In genomic region chr16:75485230-75486013, GRCh38 we compare ENCODE assay signal across 17 cellular contexts.
DNase-seq lines count a peak whose midpoint lies in the region; ATAC-seq and TF ChIP-seq lines count a peak whose summit lies in the region.
"Had no signal": no experiment of that assay in that cellular context is flagged by ENCODE, and none has a peak within 500 bp of the region (broad histone marks: within the 10 kb centered on the region; RNA-seq: fewer than 3 reads in every experiment).

No MANE protein-coding gene starts in this region.

- H3K9me3 Mint-ChIP-seq in stimulated activated memory B cell treated with anti-CD40 and anti-IgM and Interleukin-4, amounts not matched to agents 10 μg/mL and 1 μg/mL and 100 μg/mL, for 72 hours: no peaks in the 10 kb centered on the region
- H3K9me3 Mint-ChIP-seq: activated naive CD4-positive, alpha-beta T cell treated with anti-CD3 and anti-CD28 coated beads, Interleukin-2, amount 10 ng/mL, durations not matched to agents 7 days and 5 days; CD4-positive, alpha-beta T cell; naive thymus-derived CD4-positive, alpha-beta T cell had no signal

- no peaks in the 10 kb centered on the region for H3K36me3 Mint-ChIP-seq in stimulated activated memory B cell treated with anti-CD40 and anti-IgM and Interleukin-4, amounts not matched to agents 10 μg/mL and 1 μg/mL and 100 μg/mL, for 72 hours
- H3K36me3 Mint-ChIP-seq: activated CD8-positive, alpha-beta memory T cell treated with anti-CD3 and anti-CD28 coated beads, Interleukin-2, amount 10 ng/mL, durations not matched to agents 7 days and 5 days; activated naive CD4-positive, alpha-beta T cell treated with anti-CD3 and anti-CD28 coated beads, Interleukin-2, amount 10 ng/mL, durations not matched to agents 7 days and 5 days; naive thymus-derived CD4-positive, alpha-beta T cell had no signal

- peaks cover 31% of the 10 kb centered on the region for H3K27me3 Mint-ChIP-seq in stimulated activated memory B cell treated with anti-CD40 and anti-IgM and Interleukin-4, amounts not matched to agents 10 μg/mL and 1 μg/mL and 100 μg/mL, for 72 hours

- H3K27ac ChIP-seq in RWPE2 (ENCODE audit: poor library complexity, severe bottlenecking): peak overlapping the region; percentile 96
- no peak overlapping the region for H3K27ac ChIP-seq in WERI-Rb-1
- H3K27ac ChIP-seq: cardiac muscle cell, right lobe of liver had no signal

- no peak for DNase-seq in RWPE2 (ENCODE audit: low spot score)
- no peak for DNase-seq in WERI-Rb-1
- DNase-seq in activated CD8-positive, alpha-beta memory T cell treated with anti-CD3 and anti-CD28 coated beads, Interleukin-2, amount 50 U/mL, for 48 hours: no peak
- DNase-seq: activated CD8-positive, alpha-beta memory T cell treated with anti-CD3 and anti-CD28 coated beads, Interleukin-2, amount 10 ng/mL, durations not matched to agents 7 days and 5 days; activated naive CD4-positive, alpha-beta T cell treated with anti-CD3 and anti-CD28 coated beads, Interleukin-2, amount 10 ng/mL, durations not matched to agents 7 days and 5 days; CD4-positive, alpha-beta T cell; GF-D8; naive thymus-derived CD4-positive, alpha-beta T cell; NCI-H1417 treated with DMSO at 0.1 percent for 48 hours; NCI-H774; right lobe of liver; Right ventricle myocardium superior had no signal

- no peak overlapping the region for H3K4me3 Mint-ChIP-seq in stimulated activated memory B cell treated with anti-CD40 and anti-IgM and Interleukin-4, amounts not matched to agents 10 μg/mL and 1 μg/mL and 100 μg/mL, for 72 hours
- H3K4me3 Mint-ChIP-seq: activated CD8-positive, alpha-beta memory T cell treated with anti-CD3 and anti-CD28 coated beads, Interleukin-2, amount 10 ng/mL, durations not matched to agents 7 days and 5 days; activated naive CD4-positive, alpha-beta T cell treated with anti-CD3 and anti-CD28 coated beads, Interleukin-2, amount 10 ng/mL, durations not matched to agents 7 days and 5 days; CD4-positive, alpha-beta T cell; naive thymus-derived CD4-positive, alpha-beta T cell had no signal

- H3K9me3 ChIP-seq in RWPE2 (ENCODE audit: severe bottlenecking): no peaks in the 10 kb centered on the region
- no peaks in the 10 kb centered on the region for H3K9me3 ChIP-seq in WERI-Rb-1 (ENCODE audit: severe bottlenecking)
- H3K9me3 ChIP-seq: right lobe of liver had no signal

- H3K4me1 ChIP-seq in RWPE2 (ENCODE audit: insufficient read depth, poor library complexity, severe bottlenecking): peaks cover 39% of the 10 kb centered on the region
- H3K4me1 ChIP-seq: right lobe of liver had no signal

- H3K4me1 Mint-ChIP-seq in stimulated activated memory B cell treated with anti-CD40 and anti-IgM and Interleukin-4, amounts not matched to agents 10 μg/mL and 1 μg/mL and 100 μg/mL, for 72 hours: peaks cover 32% of the 10 kb centered on the region
- H3K4me1 Mint-ChIP-seq: activated naive CD4-positive, alpha-beta T cell treated with anti-CD3 and anti-CD28 coated beads, Interleukin-2, amount 10 ng/mL, durations not matched to agents 7 days and 5 days had no signal

- H3K27me3 ChIP-seq in RWPE2 (ENCODE audit: insufficient read depth, poor library complexity, severe bottlenecking) (no peaks in the 10 kb centered on the region), WERI-Rb-1 (ENCODE audit: insufficient read depth, low read depth, severe bottlenecking) (no peaks in the 10 kb centered on the region)
- H3K27me3 ChIP-seq: cardiac muscle cell, right lobe of liver had no signal

- ATAC-seq in GM19023 (IDR thresholded peaks at IDR 0.05; ENCODE audit: unreplicated experiment) (peak; percentile 51), HG02870 (IDR thresholded peaks at IDR 0.05; ENCODE audit: unreplicated experiment) (peak; percentile 36), RWPE2 (ENCODE audit: low read depth) (no peak), HG02938 (IDR thresholded peaks at IDR 0.05; ENCODE audit: unreplicated experiment) (no peak)
- ATAC-seq in stimulated activated memory B cell treated with anti-CD40 and anti-IgM and Interleukin-4, amounts not matched to agents 10 μg/mL and 1 μg/mL and 100 μg/mL, for 72 hours: peak; percentile 65
- ATAC-seq: activated CD8-positive, alpha-beta memory T cell treated with anti-CD3 and anti-CD28 coated beads, Interleukin-2, amount 10 ng/mL, durations not matched to agents 7 days and 5 days; naive thymus-derived CD4-positive, alpha-beta T cell had no signal

- H3K4me3 ChIP-seq in RWPE2 (ENCODE audit: severe bottlenecking): no peak overlapping the region
- no peak overlapping the region for H3K4me3 ChIP-seq in WERI-Rb-1 (ENCODE audit: low read depth, low read length)
- H3K4me3 ChIP-seq: cardiac muscle cell, right lobe of liver had no signal

- TF ChIP-seq CTCF in RWPE2 (IDR thresholded peaks at IDR 0.05; ENCODE audit: poor library complexity, severe bottlenecking) (no peak), WERI-Rb-1 (IDR thresholded peaks at IDR 0.05; ENCODE audit: low read depth, low read length) (no peak)

- no peaks in the 10 kb centered on the region for H3K36me3 ChIP-seq in RWPE2 (ENCODE audit: low read depth)
- H3K36me3 ChIP-seq in WERI-Rb-1: no peaks in the 10 kb centered on the region
- H3K36me3 ChIP-seq: cardiac muscle cell, right lobe of liver had no signal

- H3K27ac Mint-ChIP-seq in stimulated activated memory B cell treated with anti-CD40 and anti-IgM and Interleukin-4, amounts not matched to agents 10 μg/mL and 1 μg/mL and 100 μg/mL, for 72 hours: peak overlapping the region; percentile 43
- H3K27ac Mint-ChIP-seq: activated CD8-positive, alpha-beta memory T cell treated with anti-CD3 and anti-CD28 coated beads, Interleukin-2, amount 10 ng/mL, durations not matched to agents 7 days and 5 days; activated naive CD4-positive, alpha-beta T cell treated with anti-CD3 and anti-CD28 coated beads, Interleukin-2, amount 10 ng/mL, durations not matched to agents 7 days and 5 days; CD4-positive, alpha-beta T cell had no signal

Comparison
In these comparisons a context has a peak if more than half of its experiments do, and no peak if none do; other contexts are left out.
1. ATAC-seq: peak in GM19023 (single experiment), HG02870 (single experiment) and stimulated activated memory B cell treated with anti-CD40 and anti-IgM and Interleukin-4, amounts not matched to agents 10 μg/mL and 1 μg/mL and 100 μg/mL, for 72 hours (single experiment); none in RWPE2 (single experiment) and HG02938 (single experiment).